In genomic region chr7:93307131-93307660, GRCh38 we compare ENCODE assay signal across 21 cellular contexts.
A peak's percentile ranks its signal among the peaks of the same experiment; 100 is the strongest.
DNase-seq lines count a peak whose midpoint lies in the region; ATAC-seq, FAIRE-seq and TF ChIP-seq lines count a peak whose summit lies in the region.
"Had no signal": no experiment of that assay in that cellular context is flagged by ENCODE, and none has a peak within 500 bp of the region (broad histone marks: within the 10 kb centered on the region; RNA-seq: fewer than 3 reads in every experiment).

No MANE protein-coding gene starts in this region.

- H3K4me1 ChIP-seq in IMR-90 (ENCODE audit: control insufficient read depth, insufficient read depth, low read length) (peaks cover 4% of the 10 kb centered on the region), keratinocyte (ENCODE audit: control insufficient read depth, extremely low read depth, insufficient read depth, low read length) (peaks cover 26% of the 10 kb centered on the region)
- H3K4me1 ChIP-seq: BLaER1 treated with 17β-estradiol and CSF1 and Interleukin-3, amounts not matched to agents 10 nM and 100 nM; spleen had no signal

- no peaks in the 10 kb centered on the region for H3K36me3 ChIP-seq in IMR-90 (ENCODE audit: control insufficient read depth, insufficient read depth, low read length)
- no peaks in the 10 kb centered on the region for H3K36me3 ChIP-seq in brain microvascular endothelial cell (replicated peaks)
- no peaks in the 10 kb centered on the region for H3K36me3 ChIP-seq in keratinocyte (ENCODE audit: control insufficient read depth in 2 of 2, extremely low read depth in 1 of 2, insufficient read depth in 2 of 2, low read length in 2 of 2)

- H4K8ac ChIP-seq in IMR-90 (ENCODE audit: low read depth in 2 of 2, low read length in 2 of 2), result peak overlapping the region in 1 of 2 experiments; percentile 14; a peak in 1 of 4 replicates

- H3K18ac ChIP-seq in IMR-90 (ENCODE audit: low read depth, low read length), result peak overlapping the region; percentile 1; the same call in 1 of the 2 replicates

- no peak for TF ChIP-seq RAD21 in IMR-90 (IDR thresholded peaks at IDR 0.05; ENCODE audit: low read length)

- peak; percentile 87 for FAIRE-seq in keratinocyte (lab: Jason Lieb, UNC)
- FAIRE-seq: GM12878 had no signal

- H3K23ac ChIP-seq in IMR-90 (ENCODE audit: low read depth, low read length), result no peak overlapping the region

- DNase-seq in AG09309 (ENCODE audit: low read depth), result peak; percentile 48
- peak; percentile 86 for DNase-seq in IMR-90
- peak; percentile 46 for DNase-seq in brain microvascular endothelial cell
- DNase-seq in keratinocyte (ENCODE audit: low read depth, low spot score), result no peak
- DNase-seq in NCI-H524 (lab: John Stamatoyannopoulos, UW), result no peak
- DNase-seq in left colon, result no peak
- no peak for DNase-seq in NCI-H446 treated with DMSO at 0.1 percent for 48 hours (lab: John Stamatoyannopoulos, UW)
- DNase-seq: activated naive CD8-positive, alpha-beta T cell treated with anti-CD3 and anti-CD28 coated beads, Interleukin-2, amount 10 ng/mL, durations not matched to agents 7 days and 5 days; DMS79 treated with DMSO at 0.1 percent for 48 hours; foreskin melanocyte; midbrain; NCI-H146; NCI-H510A treated with DMSO at 0.1 percent for 48 hours; nucleus accumbens; spleen; substantia nigra had no signal

- H3K9me1 ChIP-seq in IMR-90 (ENCODE audit: insufficient read depth, low read length) (no peaks in the 10 kb centered on the region), keratinocyte (ENCODE audit: control insufficient read depth, extremely low read depth, insufficient read depth, low read length) (no peaks in the 10 kb centered on the region)

- H3K4ac ChIP-seq in IMR-90 (ENCODE audit: low read depth, low read length), result no peak overlapping the region; the same call in 1 of the 2 replicates

- no peaks in the 10 kb centered on the region for H3K79me2 ChIP-seq in keratinocyte (ENCODE audit: control insufficient read depth, insufficient read depth, low read length)

- no peak overlapping the region; the same call in 1 of the 2 replicates for H4K5ac ChIP-seq in IMR-90 (ENCODE audit: low read depth, low read length)

- H2AFZ ChIP-seq in IMR-90 (replicated peaks; ENCODE audit: low read length, poor library complexity) (no peak overlapping the region), keratinocyte (ENCODE audit: control insufficient read depth, low read length) (peak overlapping the region; percentile 24)

- CTCF ChIA-PET in IMR-90 (lab: Yijun Ruan, JAX), result interaction anchor here (1.3 kb wide), 1 partner anchor 67 kb away, joined by 6 read pairs; no protein-coding TSS in a partner anchor

- intact Hi-C loops in IMR-90 (cut with micrococcal nuclease), result loop anchor here (2.0 kb wide), 1 partner anchor 54 kb away; no protein-coding TSS in a partner anchor
- intact Hi-C loops in left colon (cut with DNase I, micrococcal nuclease), result no loop called here

- H3K79me1 ChIP-seq in IMR-90 (ENCODE audit: low read depth in 1 of 2, low read length in 2 of 2), result no peaks in the 10 kb centered on the region

- no peak overlapping the region for H3K9ac ChIP-seq in IMR-90 (ENCODE audit: low read depth, low read length)
- H3K9ac ChIP-seq in keratinocyte (ENCODE audit: control insufficient read depth, extremely low read depth, insufficient read depth, low read length), result no peak overlapping the region
- H3K9ac ChIP-seq: BLaER1 treated with 17β-estradiol and CSF1 and Interleukin-3, amounts not matched to agents 10 nM and 100 nM had no signal

- peak overlapping the region; percentile 73 for H2BK5ac ChIP-seq in IMR-90 (ENCODE audit: low read depth, low read length, poor library complexity, severe bottlenecking)

- dilution Hi-C loops in IMR-90 (cut with HindIII; ENCODE audit: low sequenced_read_pairs, unreplicated experiment) (no loop called here), keratinocyte (cut with MboI; ENCODE audit: extremely low pct_ligation_motif_present, low sequenced_read_pairs) (no loop called here)

- no TSS peak for BruUV-seq in IMR-90 (replicated peaks; lab: Mats Ljungman, UMichigan)

- H3K27ac ChIP-seq in IMR-90 (ENCODE audit: insufficient read depth, low read length) (no peak overlapping the region), brain microvascular endothelial cell (peak overlapping the region; percentile 34), keratinocyte (ENCODE audit: control insufficient read depth, insufficient read depth, low read length) (peak overlapping the region; percentile 15)
- H3K27ac ChIP-seq: BLaER1 treated with 17β-estradiol and CSF1 and Interleukin-3, amounts not matched to agents 10 nM and 100 nM; coronary artery; spleen had no signal

- H2BK20ac ChIP-seq in IMR-90 (ENCODE audit: low read depth, low read length), result peak overlapping the region; percentile 1; the same call in 1 of the 2 replicates

- H3K4me2 ChIP-seq in IMR-90 (ENCODE audit: low read depth, low read length) (peak overlapping the region; percentile 47; the same call in 1 of the 2 replicates), keratinocyte (ENCODE audit: control insufficient read depth, extremely low read depth, insufficient read depth, low read depth, low read length) (peak overlapping the region; percentile 65)
- H3K4me2 ChIP-seq: BLaER1 treated with 17β-estradiol and CSF1 and Interleukin-3, amounts not matched to agents 10 nM and 100 nM had no signal

- H3K4me3 ChIP-seq in AG09309 (ENCODE audit: control insufficient read depth, low read depth, low read length) (no peak overlapping the region), IMR-90 (ENCODE audit: insufficient read depth, low read depth, low read length) (no peak overlapping the region), brain microvascular endothelial cell (ENCODE audit: low read depth, low read length) (no peak overlapping the region), keratinocyte (ENCODE audit: control insufficient read depth in 2 of 3, extremely low read depth in 1 of 3, insufficient read depth in 2 of 3, low read depth in 1 of 3, low read length in 3 of 3) (no peak overlapping the region)
- H3K4me3 ChIP-seq: BLaER1 treated with 17β-estradiol and CSF1 and Interleukin-3, amounts not matched to agents 10 nM and 100 nM; coronary artery; GM12878; spleen had no signal

- peak overlapping the region; percentile 21; the same call in 1 of the 2 replicates for H2BK120ac ChIP-seq in IMR-90 (ENCODE audit: low read depth, low read length)

- no peaks in the 10 kb centered on the region for H3K9me3 ChIP-seq in IMR-90 (ENCODE audit: control insufficient read depth, insufficient read depth, low read length)
- H3K9me3 ChIP-seq in keratinocyte (ENCODE audit: control insufficient read depth, low read depth, low read length), result no peaks in the 10 kb centered on the region
- H3K9me3 ChIP-seq: BLaER1 treated with 17β-estradiol and CSF1 and Interleukin-3, amounts not matched to agents 10 nM and 100 nM; spleen had no signal

- ATAC-seq in IMR-90 (ENCODE audit: low read depth) (peak; percentile 94), left colon (no peak), HG02970 (IDR thresholded peaks at IDR 0.05; ENCODE audit: low FRiP score, unreplicated experiment) (no peak)
- ATAC-seq: GM12878, Panc1 had no signal

- in situ Hi-C loops in IMR-90 (cut with MboI; ENCODE audit: low sequenced_read_pairs) (no loop called here), brain microvascular endothelial cell (cut with HindIII; ENCODE audit: low pct_ligation_motif_present, low sequenced_read_pairs) (no loop called here)

- WGBS in IMR-90 (ENCODE audit: extremely low coverage in 2 of 2, insufficient read length in 1 of 2), 2 experiments, result 22% methylated on average over 3 of the region's 5 CpGs; no CpG with 5 or more reads in 1 of the 2 experiments

- H2AK5ac ChIP-seq in IMR-90 (ENCODE audit: low read depth, low read length), result 0 out of 2 replicates have a peak overlapping the region, but pooled peaks have one; percentile 2

- H4K91ac ChIP-seq in IMR-90 (ENCODE audit: insufficient read depth, low read depth, low read length), result no peak overlapping the region

- no peak overlapping the region for H2BK15ac ChIP-seq in IMR-90 (ENCODE audit: low read depth, low read length)

- H4K20me1 ChIP-seq in IMR-90 (ENCODE audit: insufficient read depth, low read length) (no peaks in the 10 kb centered on the region), keratinocyte (ENCODE audit: control insufficient read depth, extremely low read depth, insufficient read depth, low read length) (no peaks in the 10 kb centered on the region)
- H4K20me1 ChIP-seq: BLaER1 treated with 17β-estradiol and CSF1 and Interleukin-3, amounts not matched to agents 10 nM and 100 nM had no signal

- H3K27me3 ChIP-seq in IMR-90 (ENCODE audit: control insufficient read depth, insufficient read depth, low read length), result no peaks in the 10 kb centered on the region
- no peaks in the 10 kb centered on the region for H3K27me3 ChIP-seq in brain microvascular endothelial cell (replicated peaks)
- no peaks in the 10 kb centered on the region for H3K27me3 ChIP-seq in keratinocyte (ENCODE audit: control insufficient read depth, extremely low read depth, insufficient read depth, low read length)
- H3K27me3 ChIP-seq: BLaER1 treated with 17β-estradiol and CSF1 and Interleukin-3, amounts not matched to agents 10 nM and 100 nM; spleen had no signal

- no peak overlapping the region for H3K14ac ChIP-seq in IMR-90 (replicated peaks; ENCODE audit: low read depth, low read length)

- TF ChIP-seq CTCF in AG09309 (IDR thresholded peaks at IDR 0.05; ENCODE audit: control insufficient read depth, insufficient read depth, low read depth, low read length, missing control alignments) (no peak), IMR-90 (conservative IDR thresholded peaks at IDR 0.05; ENCODE audit: low read depth, low read length) (no peak), brain microvascular endothelial cell (IDR thresholded peaks at IDR 0.05; ENCODE audit: low read depth, low read length, missing control alignments) (no peak), keratinocyte (optimal IDR thresholded peaks at IDR 0.05 in 1 of 3, IDR thresholded peaks at IDR 0.05 in 1 of 3, conservative IDR thresholded peaks at IDR 0.05 in 1 of 3; ENCODE audit: extremely low read depth in 1 of 3, insufficient read depth in 2 of 3, low read length in 3 of 3) (no peak)

- POLR2A ChIA-PET in IMR-90 (lab: Charles Lee; ENCODE audit: unreplicated experiment), result no interaction called here

- no peak overlapping the region for H2AK9ac ChIP-seq in IMR-90 (replicated peaks; ENCODE audit: low read depth, low read length, poor library complexity)

- no peak overlapping the region; the same call in 1 of the 2 replicates for H3K56ac ChIP-seq in IMR-90 (ENCODE audit: extremely low read depth, insufficient read depth, low read length)

- TF ChIP-seq POLR2A in IMR-90 (IDR thresholded peaks at IDR 0.05; ENCODE audit: low read depth, low read length), result no peak

TF ChIP-seq in IMR-90, 13 proteins besides CTCF, POLR2A, EP300 and RAD21 (continues in another document):
- TF ChIP-seq FOS (IDR thresholded peaks at IDR 0.05; ENCODE audit: low read depth, low read length) (peak; percentile 69), CHD1 (IDR thresholded peaks at IDR 0.05; ENCODE audit: low read depth, low read length) (no peak), MAZ (IDR thresholded peaks at IDR 0.05; ENCODE audit: borderline replicate concordance, low read depth, low read length) (no peak), NFE2L2 (IDR thresholded peaks at IDR 0.05; ENCODE audit: low read depth, low read length) (peak; percentile 79), MAFK (IDR thresholded peaks at IDR 0.05; ENCODE audit: low read depth, low read length) (peak; percentile 83), MXI1 (IDR thresholded peaks at IDR 0.05; ENCODE audit: borderline replicate concordance, low read depth, low read length) (peak; percentile 56; the same call in 1 of the 2 replicates)

Comparison
In these comparisons a context has a peak if more than half of its experiments do, and no peak if none do; other contexts are left out.
1. DNase-seq: peak in AG09309 (single experiment), IMR-90 (single experiment) and brain microvascular endothelial cell (single experiment); none in keratinocyte (single experiment), NCI-H524 (0 of 2), left colon (0 of 2) and NCI-H446 treated with DMSO at 0.1 percent for 48 hours (single experiment).